1 cellular context compared by ENCODE assay signal in the genomic region with DNA sequence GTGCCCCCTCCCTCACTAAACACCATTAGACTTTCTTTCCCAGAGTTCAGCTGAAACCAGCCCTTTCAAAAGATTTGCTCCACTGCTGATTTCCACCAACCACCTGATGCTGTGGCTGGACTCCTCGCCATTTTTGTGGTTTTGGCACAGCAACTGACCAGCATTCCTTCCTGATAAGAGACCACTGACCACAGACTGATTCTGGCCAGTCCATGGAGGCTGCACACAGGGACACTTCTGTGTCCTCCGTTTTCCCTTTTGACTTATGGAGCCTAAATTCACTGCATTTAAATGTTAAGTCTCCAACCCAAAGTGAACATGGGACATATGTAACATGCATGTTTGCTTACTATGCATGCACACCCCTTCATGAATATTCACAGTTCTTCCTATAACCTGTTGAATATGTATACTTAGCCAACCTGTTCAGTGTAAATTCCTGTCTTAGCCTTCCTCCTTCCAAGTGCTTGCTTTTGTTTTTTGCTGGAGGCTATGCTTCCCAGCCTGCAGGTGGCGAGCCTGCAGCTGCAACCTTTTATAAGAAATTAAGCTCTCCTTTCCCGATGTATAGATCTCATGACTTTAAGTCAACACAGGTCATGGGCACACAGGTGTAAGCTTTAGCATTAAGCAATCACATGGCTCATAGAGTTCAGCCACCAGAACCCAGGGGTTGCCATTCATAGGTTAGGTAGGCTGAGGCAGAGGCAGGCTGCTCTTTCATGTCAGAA.
TF ChIP-seq lines count a peak whose summit lies in the region.

No MANE protein-coding gene starts in this region.

TF ChIP-seq in HepG2, 621 proteins besides CTCF, POLR2A, EP300 and RAD21 (continued from another document and continues in another):
- TF ChIP-seq, protein P1, sequence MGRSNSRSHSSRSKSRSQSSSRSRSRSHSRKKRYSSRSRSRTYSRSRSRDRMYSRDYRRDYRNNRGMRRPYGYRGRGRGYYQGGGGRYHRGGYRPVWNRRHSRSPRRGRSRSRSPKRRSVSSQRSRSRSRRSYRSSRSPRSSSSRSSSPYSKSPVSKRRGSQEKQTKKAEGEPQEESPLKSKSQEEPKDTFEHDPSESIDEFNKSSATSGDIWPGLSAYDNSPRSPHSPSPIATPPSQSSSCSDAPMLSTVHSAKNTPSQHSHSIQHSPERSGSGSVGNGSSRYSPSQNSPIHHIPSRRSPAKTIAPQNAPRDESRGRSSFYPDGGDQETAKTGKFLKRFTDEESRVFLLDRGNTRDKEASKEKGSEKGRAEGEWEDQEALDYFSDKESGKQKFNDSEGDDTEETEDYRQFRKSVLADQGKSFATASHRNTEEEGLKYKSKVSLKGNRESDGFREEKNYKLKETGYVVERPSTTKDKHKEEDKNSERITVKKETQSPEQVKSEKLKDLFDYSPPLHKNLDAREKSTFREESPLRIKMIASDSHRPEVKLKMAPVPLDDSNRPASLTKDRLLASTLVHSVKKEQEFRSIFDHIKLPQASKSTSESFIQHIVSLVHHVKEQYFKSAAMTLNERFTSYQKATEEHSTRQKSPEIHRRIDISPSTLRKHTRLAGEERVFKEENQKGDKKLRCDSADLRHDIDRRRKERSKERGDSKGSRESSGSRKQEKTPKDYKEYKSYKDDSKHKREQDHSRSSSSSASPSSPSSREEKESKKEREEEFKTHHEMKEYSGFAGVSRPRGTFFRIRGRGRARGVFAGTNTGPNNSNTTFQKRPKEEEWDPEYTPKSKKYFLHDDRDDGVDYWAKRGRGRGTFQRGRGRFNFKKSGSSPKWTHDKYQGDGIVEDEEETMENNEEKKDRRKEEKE (IDR thresholded peaks at IDR 0.05) = no peak
- TF ChIP-seq, protein P2, sequence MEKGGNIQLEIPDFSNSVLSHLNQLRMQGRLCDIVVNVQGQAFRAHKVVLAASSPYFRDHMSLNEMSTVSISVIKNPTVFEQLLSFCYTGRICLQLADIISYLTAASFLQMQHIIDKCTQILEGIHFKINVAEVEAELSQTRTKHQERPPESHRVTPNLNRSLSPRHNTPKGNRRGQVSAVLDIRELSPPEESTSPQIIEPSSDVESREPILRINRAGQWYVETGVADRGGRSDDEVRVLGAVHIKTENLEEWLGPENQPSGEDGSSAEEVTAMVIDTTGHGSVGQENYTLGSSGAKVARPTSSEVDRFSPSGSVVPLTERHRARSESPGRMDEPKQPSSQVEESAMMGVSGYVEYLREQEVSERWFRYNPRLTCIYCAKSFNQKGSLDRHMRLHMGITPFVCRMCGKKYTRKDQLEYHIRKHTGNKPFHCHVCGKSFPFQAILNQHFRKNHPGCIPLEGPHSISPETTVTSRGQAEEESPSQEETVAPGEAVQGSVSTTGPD (CRISPR knock-in tag; IDR thresholded peaks at IDR 0.05) = peak; percentile 62; the same call in 1 of the 2 replicates
- TF ChIP-seq, protein P3, sequence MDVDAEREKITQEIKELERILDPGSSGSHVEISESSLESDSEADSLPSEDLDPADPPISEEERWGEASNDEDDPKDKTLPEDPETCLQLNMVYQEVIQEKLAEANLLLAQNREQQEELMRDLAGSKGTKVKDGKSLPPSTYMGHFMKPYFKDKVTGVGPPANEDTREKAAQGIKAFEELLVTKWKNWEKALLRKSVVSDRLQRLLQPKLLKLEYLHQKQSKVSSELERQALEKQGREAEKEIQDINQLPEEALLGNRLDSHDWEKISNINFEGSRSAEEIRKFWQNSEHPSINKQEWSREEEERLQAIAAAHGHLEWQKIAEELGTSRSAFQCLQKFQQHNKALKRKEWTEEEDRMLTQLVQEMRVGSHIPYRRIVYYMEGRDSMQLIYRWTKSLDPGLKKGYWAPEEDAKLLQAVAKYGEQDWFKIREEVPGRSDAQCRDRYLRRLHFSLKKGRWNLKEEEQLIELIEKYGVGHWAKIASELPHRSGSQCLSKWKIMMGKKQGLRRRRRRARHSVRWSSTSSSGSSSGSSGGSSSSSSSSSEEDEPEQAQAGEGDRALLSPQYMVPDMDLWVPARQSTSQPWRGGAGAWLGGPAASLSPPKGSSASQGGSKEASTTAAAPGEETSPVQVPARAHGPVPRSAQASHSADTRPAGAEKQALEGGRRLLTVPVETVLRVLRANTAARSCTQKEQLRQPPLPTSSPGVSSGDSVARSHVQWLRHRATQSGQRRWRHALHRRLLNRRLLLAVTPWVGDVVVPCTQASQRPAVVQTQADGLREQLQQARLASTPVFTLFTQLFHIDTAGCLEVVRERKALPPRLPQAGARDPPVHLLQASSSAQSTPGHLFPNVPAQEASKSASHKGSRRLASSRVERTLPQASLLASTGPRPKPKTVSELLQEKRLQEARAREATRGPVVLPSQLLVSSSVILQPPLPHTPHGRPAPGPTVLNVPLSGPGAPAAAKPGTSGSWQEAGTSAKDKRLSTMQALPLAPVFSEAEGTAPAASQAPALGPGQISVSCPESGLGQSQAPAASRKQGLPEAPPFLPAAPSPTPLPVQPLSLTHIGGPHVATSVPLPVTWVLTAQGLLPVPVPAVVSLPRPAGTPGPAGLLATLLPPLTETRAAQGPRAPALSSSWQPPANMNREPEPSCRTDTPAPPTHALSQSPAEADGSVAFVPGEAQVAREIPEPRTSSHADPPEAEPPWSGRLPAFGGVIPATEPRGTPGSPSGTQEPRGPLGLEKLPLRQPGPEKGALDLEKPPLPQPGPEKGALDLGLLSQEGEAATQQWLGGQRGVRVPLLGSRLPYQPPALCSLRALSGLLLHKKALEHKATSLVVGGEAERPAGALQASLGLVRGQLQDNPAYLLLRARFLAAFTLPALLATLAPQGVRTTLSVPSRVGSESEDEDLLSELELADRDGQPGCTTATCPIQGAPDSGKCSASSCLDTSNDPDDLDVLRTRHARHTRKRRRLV (CRISPR knock-in tag; IDR thresholded peaks at IDR 0.05) = no peak
- TF ChIP-seq, protein P4, sequence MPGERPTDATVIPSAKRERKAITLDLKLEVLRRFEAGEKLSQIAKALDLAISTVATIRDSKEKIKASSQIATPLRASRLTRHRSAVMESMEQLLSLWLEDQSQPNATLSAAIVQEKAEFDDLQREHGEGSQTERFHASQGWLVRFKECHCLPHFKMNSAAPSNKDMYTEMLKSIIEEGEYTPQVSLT (CRISPR knock-in tag; IDR thresholded peaks at IDR 0.05; ENCODE audit: borderline replicate concordance, low read depth) = no peak
- TF ChIP-seq RFX1 (IDR thresholded peaks at IDR 0.05) = no peak
- TF ChIP-seq ZC3H4 (CRISPR knock-in tag; IDR thresholded peaks at IDR 0.05; ENCODE audit: borderline replicate concordance) = no peak
- TF ChIP-seq ZNF720 (CRISPR knock-in tag; IDR thresholded peaks at IDR 0.05) = no peak
- no peak for TF ChIP-seq SOX13 (IDR thresholded peaks at IDR 0.05)
- TF ChIP-seq SOX13 (CRISPR knock-in tag; conservative IDR thresholded peaks at IDR 0.05 in 1 of 2, IDR thresholded peaks at IDR 0.05 in 1 of 2) = peak in 1 of 2 experiments; percentile 5; a peak in 1 of 4 replicates
- no peak; the same call in 1 of the 2 replicates for TF ChIP-seq RXRA (CRISPR knock-in tag; IDR thresholded peaks at IDR 0.05)
- no peak for TF ChIP-seq ATF1 (CRISPR knock-in tag; IDR thresholded peaks at IDR 0.05)
- TF ChIP-seq, protein P5, sequence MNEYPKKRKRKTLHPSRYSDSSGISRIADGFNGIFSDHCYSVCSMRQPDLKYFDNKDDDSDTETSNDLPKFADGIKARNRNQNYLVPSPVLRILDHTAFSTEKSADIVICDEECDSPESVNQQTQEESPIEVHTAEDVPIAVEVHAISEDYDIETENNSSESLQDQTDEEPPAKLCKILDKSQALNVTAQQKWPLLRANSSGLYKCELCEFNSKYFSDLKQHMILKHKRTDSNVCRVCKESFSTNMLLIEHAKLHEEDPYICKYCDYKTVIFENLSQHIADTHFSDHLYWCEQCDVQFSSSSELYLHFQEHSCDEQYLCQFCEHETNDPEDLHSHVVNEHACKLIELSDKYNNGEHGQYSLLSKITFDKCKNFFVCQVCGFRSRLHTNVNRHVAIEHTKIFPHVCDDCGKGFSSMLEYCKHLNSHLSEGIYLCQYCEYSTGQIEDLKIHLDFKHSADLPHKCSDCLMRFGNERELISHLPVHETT (CRISPR knock-in tag; conservative IDR thresholded peaks at IDR 0.05) = no peak
- peak; percentile 85; the same call in 1 of the 2 replicates for TF ChIP-seq ZNF7 (CRISPR knock-in tag; IDR thresholded peaks at IDR 0.05)
- no peak for TF ChIP-seq ZNF577 (CRISPR knock-in tag; IDR thresholded peaks at IDR 0.05; ENCODE audit: borderline replicate concordance, low read depth)
- TF ChIP-seq ZNF331 (CRISPR knock-in tag; IDR thresholded peaks at IDR 0.05) = no peak
- no peak for TF ChIP-seq CBX5 (CRISPR knock-in tag; IDR thresholded peaks at IDR 0.05; ENCODE audit: borderline replicate concordance)
- no peak for TF ChIP-seq ZFP36L1 (CRISPR knock-in tag; IDR thresholded peaks at IDR 0.05)
- no peak for TF ChIP-seq KAT8 (CRISPR knock-in tag; IDR thresholded peaks at IDR 0.05)
- no peak for TF ChIP-seq NCOA1 (CRISPR knock-in tag; IDR thresholded peaks at IDR 0.05)
- peak; percentile 74; the same call in 1 of the 2 replicates for TF ChIP-seq ZNF644 (CRISPR knock-in tag; IDR thresholded peaks at IDR 0.05; ENCODE audit: low read depth)
- TF ChIP-seq ZSCAN9 (CRISPR knock-in tag; IDR thresholded peaks at IDR 0.05; ENCODE audit: borderline replicate concordance) = no peak
- no peak for TF ChIP-seq ZNF607 (CRISPR knock-in tag; IDR thresholded peaks at IDR 0.05; ENCODE audit: borderline replicate concordance)
- TF ChIP-seq ARNTL (CRISPR knock-in tag; IDR thresholded peaks at IDR 0.05) = no peak
- TF ChIP-seq, protein P6, sequence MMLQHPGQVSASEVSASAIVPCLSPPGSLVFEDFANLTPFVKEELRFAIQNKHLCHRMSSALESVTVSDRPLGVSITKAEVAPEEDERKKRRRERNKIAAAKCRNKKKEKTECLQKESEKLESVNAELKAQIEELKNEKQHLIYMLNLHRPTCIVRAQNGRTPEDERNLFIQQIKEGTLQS (CRISPR knock-in tag; IDR thresholded peaks at IDR 0.05) = no peak
- no peak for TF ChIP-seq ZNF652 (CRISPR knock-in tag; IDR thresholded peaks at IDR 0.05; ENCODE audit: borderline replicate concordance, low read depth)
- TF ChIP-seq ZNF660 (CRISPR knock-in tag; IDR thresholded peaks at IDR 0.05; ENCODE audit: borderline replicate concordance, low read depth) = no peak
- peak; percentile 3; the same call in 1 of the 2 replicates for TF ChIP-seq SMC3 (IDR thresholded peaks at IDR 0.05; ENCODE audit: low read length)
- TF ChIP-seq, protein P7, sequence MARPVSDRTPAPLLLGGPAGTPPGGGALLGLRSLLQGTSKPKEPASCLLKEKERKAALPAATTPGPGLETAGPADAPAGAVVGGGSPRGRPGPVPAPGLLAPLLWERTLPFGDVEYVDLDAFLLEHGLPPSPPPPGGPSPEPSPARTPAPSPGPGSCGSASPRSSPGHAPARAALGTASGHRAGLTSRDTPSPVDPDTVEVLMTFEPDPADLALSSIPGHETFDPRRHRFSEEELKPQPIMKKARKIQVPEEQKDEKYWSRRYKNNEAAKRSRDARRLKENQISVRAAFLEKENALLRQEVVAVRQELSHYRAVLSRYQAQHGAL (CRISPR knock-in tag; IDR thresholded peaks at IDR 0.05; ENCODE audit: not compliant biosample characterization) = no peak
- TF ChIP-seq SRSF4 (IDR thresholded peaks at IDR 0.05; ENCODE audit: low read depth, low read length, poor library complexity, severe bottlenecking) = no peak
- peak; percentile 6; the same call in 1 of the 2 replicates for TF ChIP-seq STAG1 (CRISPR knock-in tag; IDR thresholded peaks at IDR 0.05)
- TF ChIP-seq ZNF552 (CRISPR knock-in tag; IDR thresholded peaks at IDR 0.05; ENCODE audit: borderline replicate concordance) = no peak
- no peak for TF ChIP-seq DNMT1 (CRISPR knock-in tag; IDR thresholded peaks at IDR 0.05)
- no peak for TF ChIP-seq STAT5B (CRISPR knock-in tag; IDR thresholded peaks at IDR 0.05)
- TF ChIP-seq, protein P8, sequence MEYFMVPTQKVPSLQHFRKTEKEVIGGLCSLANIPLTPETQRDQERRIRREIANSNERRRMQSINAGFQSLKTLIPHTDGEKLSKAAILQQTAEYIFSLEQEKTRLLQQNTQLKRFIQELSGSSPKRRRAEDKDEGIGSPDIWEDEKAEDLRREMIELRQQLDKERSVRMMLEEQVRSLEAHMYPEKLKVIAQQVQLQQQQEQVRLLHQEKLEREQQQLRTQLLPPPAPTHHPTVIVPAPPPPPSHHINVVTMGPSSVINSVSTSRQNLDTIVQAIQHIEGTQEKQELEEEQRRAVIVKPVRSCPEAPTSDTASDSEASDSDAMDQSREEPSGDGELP (IDR thresholded peaks at IDR 0.05; ENCODE audit: borderline replicate concordance, low read depth) = peak; percentile 25; the same call in 1 of the 2 replicates
- TF ChIP-seq, protein P9, sequence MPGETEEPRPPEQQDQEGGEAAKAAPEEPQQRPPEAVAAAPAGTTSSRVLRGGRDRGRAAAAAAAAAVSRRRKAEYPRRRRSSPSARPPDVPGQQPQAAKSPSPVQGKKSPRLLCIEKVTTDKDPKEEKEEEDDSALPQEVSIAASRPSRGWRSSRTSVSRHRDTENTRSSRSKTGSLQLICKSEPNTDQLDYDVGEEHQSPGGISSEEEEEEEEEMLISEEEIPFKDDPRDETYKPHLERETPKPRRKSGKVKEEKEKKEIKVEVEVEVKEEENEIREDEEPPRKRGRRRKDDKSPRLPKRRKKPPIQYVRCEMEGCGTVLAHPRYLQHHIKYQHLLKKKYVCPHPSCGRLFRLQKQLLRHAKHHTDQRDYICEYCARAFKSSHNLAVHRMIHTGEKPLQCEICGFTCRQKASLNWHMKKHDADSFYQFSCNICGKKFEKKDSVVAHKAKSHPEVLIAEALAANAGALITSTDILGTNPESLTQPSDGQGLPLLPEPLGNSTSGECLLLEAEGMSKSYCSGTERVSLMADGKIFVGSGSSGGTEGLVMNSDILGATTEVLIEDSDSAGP (CRISPR knock-in tag; IDR thresholded peaks at IDR 0.05; ENCODE audit: borderline replicate concordance) = no peak
- TF ChIP-seq FOSL2 (CRISPR knock-in tag; IDR thresholded peaks at IDR 0.05) = 0 out of 2 replicates have a peak, but pooled peaks have one; percentile 13
- TF ChIP-seq, protein P10, sequence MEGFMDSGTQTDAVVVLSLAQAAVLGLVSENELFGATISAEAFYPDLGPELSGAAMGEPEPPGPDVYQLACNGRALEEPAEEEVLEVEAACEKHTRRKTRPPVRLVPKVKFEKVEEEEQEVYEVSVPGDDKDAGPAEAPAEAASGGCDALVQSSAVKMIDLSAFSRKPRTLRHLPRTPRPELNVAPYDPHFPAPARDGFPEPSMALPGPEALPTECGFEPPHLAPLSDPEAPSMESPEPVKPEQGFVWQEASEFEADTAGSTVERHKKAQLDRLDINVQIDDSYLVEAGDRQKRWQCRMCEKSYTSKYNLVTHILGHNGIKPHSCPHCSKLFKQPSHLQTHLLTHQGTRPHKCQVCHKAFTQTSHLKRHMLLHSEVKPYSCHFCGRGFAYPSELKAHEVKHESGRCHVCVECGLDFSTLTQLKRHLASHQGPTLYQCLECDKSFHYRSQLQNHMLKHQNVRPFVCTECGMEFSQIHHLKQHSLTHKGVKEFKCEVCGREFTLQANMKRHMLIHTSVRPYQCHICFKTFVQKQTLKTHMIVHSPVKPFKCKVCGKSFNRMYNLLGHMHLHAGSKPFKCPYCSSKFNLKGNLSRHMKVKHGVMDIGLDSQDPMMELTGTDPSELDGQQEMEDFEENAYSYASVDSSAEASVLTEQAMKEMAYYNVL (CRISPR knock-in tag; IDR thresholded peaks at IDR 0.05; ENCODE audit: borderline replicate concordance) = peak; percentile 23; the same call in 1 of the 2 replicates
- no peak for TF ChIP-seq NCOA5 (CRISPR knock-in tag; IDR thresholded peaks at IDR 0.05)
- TF ChIP-seq, protein P11, sequence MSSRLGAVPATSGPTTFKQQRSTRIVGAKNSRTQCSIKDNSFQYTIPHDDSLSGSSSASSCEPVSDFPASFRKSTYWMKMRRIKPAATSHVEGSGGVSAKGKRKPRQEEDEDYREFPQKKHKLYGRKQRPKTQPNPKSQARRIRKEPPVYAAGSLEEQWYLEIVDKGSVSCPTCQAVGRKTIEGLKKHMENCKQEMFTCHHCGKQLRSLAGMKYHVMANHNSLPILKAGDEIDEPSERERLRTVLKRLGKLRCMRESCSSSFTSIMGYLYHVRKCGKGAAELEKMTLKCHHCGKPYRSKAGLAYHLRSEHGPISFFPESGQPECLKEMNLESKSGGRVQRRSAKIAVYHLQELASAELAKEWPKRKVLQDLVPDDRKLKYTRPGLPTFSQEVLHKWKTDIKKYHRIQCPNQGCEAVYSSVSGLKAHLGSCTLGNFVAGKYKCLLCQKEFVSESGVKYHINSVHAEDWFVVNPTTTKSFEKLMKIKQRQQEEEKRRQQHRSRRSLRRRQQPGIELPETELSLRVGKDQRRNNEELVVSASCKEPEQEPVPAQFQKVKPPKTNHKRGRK (CRISPR knock-in tag; IDR thresholded peaks at IDR 0.05) = no peak
